ENCODE assay signal across 12 cellular contexts in the genomic region with DNA sequence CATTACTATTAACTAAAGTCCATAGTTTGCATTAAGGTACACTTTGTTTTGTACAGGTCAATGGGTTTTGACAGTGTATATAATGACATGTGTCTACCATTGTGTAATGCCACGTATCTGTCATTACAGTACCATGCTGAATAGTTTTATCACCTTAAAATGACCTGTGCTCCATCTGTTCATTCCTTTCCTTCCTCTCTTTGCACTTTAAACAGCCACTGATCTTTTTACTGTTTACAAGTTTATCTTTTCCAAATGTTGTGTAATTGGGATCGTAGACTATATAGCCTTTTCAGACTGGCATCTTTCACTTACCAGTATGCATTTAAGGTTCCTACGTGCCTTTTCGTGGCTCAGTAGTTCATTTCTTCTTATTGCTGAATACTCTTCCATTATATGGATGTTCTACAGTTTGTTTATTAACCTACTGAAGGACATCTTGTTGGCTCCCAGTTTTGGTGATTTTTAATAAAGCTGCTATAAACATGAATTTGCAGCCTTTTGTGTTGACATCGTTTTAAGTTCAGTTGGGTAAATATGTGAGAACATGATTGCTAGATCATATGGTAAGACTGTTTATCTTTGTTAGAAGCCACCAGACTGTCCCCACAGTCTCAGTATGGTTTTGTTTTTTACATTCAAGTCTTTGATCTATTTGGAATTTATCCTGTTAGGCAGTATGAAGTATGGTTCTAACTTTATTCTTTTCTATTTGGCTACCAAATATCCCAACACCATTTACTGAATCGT. TPM values are rescaled to one million over a fixed set of nuclear protein-coding genes. Genes with fewer than 3 reads are reported as not detected.
DNase-seq lines count a peak whose midpoint lies in the region; ATAC-seq and TF ChIP-seq lines count a peak whose summit lies in the region.
"Had no signal": no experiment of that assay in that cellular context is flagged by ENCODE, and none has a peak within 500 bp of the region (broad histone marks: within the 10 kb centered on the region; RNA-seq: fewer than 3 reads in every experiment).

No MANE protein-coding gene starts in this region.

- no peaks in the 10 kb centered on the region for H3K27me3 Mint-ChIP-seq in activated naive CD4-positive, alpha-beta T cell treated with anti-CD3 and anti-CD28 coated beads, Interleukin-2, amount 50 U/mL, for 24 hours
- H3K27me3 Mint-ChIP-seq in activated T-helper 17 cell treated with anti-CD3 and anti-CD28 coated beads, Interleukin-2, amount 50 U/mL, for 72 hours, result no peaks in the 10 kb centered on the region

- H3K4me1 ChIP-seq in vagina, result peaks cover 16% of the 10 kb centered on the region
- H3K4me1 ChIP-seq: BE2C had no signal

- H3K36me3 ChIP-seq in vagina, result no peaks in the 10 kb centered on the region
- H3K36me3 ChIP-seq: BE2C had no signal

- H3K4me3 Mint-ChIP-seq in activated naive CD4-positive, alpha-beta T cell treated with anti-CD3 and anti-CD28 coated beads, Interleukin-2, amount 50 U/mL, for 24 hours, result no peak overlapping the region
- H3K4me3 Mint-ChIP-seq in activated T-helper 17 cell treated with anti-CD3 and anti-CD28 coated beads, Interleukin-2, amount 50 U/mL, for 72 hours, result peak overlapping the region; percentile 71

- H3K36me3 Mint-ChIP-seq in activated naive CD4-positive, alpha-beta T cell treated with anti-CD3 and anti-CD28 coated beads, Interleukin-2, amount 50 U/mL, for 24 hours, result peaks cover 11% of the 10 kb centered on the region
- H3K36me3 Mint-ChIP-seq in activated T-helper 17 cell treated with anti-CD3 and anti-CD28 coated beads, Interleukin-2, amount 50 U/mL, for 72 hours (ENCODE audit: low read depth), result peaks cover 17% of the 10 kb centered on the region

- H3K4me1 Mint-ChIP-seq in activated naive CD4-positive, alpha-beta T cell treated with anti-CD3 and anti-CD28 coated beads, Interleukin-2, amount 50 U/mL, for 24 hours, result peaks cover 53% of the 10 kb centered on the region
- H3K4me1 Mint-ChIP-seq in activated T-helper 17 cell treated with anti-CD3 and anti-CD28 coated beads, Interleukin-2, amount 50 U/mL, for 72 hours, result peaks cover 38% of the 10 kb centered on the region

- H3K27me3 ChIP-seq in vagina, result no peaks in the 10 kb centered on the region
- H3K27me3 ChIP-seq: BE2C had no signal

- no peak for DNase-seq in activated naive CD4-positive, alpha-beta T cell treated with Interleukin-2 at 50 U/mL for 16 hours
- no peak for DNase-seq in vagina (ENCODE audit: extremely low spot score in 2 of 2)
- no peak for DNase-seq in NCI-H2029 treated with DMSO at 0.1 percent for 48 hours (lab: John Stamatoyannopoulos, UW)
- no peak for DNase-seq in LoVo (ENCODE audit: low spot score)
- no peak for DNase-seq in T1000 (lab: John Stamatoyannopoulos, UW)
- DNase-seq: BE2C; NCI-H1417 treated with DMSO at 0.1 percent for 48 hours; stimulated activated CD4-positive, alpha-beta T cell treated with anti-CD3 and anti-CD28 coated beads, Interleukin-15, amount 100 ng/mL, for 24 hours had no signal

- no peak overlapping the region for H3K4me3 ChIP-seq in vagina

- peak; percentile 41 for ATAC-seq in HG03064 (IDR thresholded peaks at IDR 0.05; ENCODE audit: low read depth, unreplicated experiment)
- peak; percentile 57 for ATAC-seq in activated T-helper 17 cell treated with anti-CD3 and anti-CD28 coated beads, Interleukin-2, amount 50 U/mL, for 72 hours (replicated peaks)
- ATAC-seq: Panc1 had no signal

- no peaks in the 10 kb centered on the region for H3K9me3 ChIP-seq in vagina
- H3K9me3 ChIP-seq: BE2C had no signal

- intact Hi-C loops in vagina (cut with DNase I), result no loop called here

- no peak for TF ChIP-seq POLR2A in vagina (IDR thresholded peaks at IDR 0.05)

- peak overlapping the region; percentile 92 for H3K27ac ChIP-seq in vagina

- TF ChIP-seq CTCF in vagina (IDR thresholded peaks at IDR 0.05), result no peak

- H3K9me3 Mint-ChIP-seq in activated naive CD4-positive, alpha-beta T cell treated with anti-CD3 and anti-CD28 coated beads, Interleukin-2, amount 50 U/mL, for 24 hours, result no peaks in the 10 kb centered on the region
- no peaks in the 10 kb centered on the region for H3K9me3 Mint-ChIP-seq in activated T-helper 17 cell treated with anti-CD3 and anti-CD28 coated beads, Interleukin-2, amount 50 U/mL, for 72 hours

- H3K27ac Mint-ChIP-seq in activated naive CD4-positive, alpha-beta T cell treated with anti-CD3 and anti-CD28 coated beads, Interleukin-2, amount 50 U/mL, for 24 hours, result peak overlapping the region; percentile 63
- H3K27ac Mint-ChIP-seq in activated T-helper 17 cell treated with anti-CD3 and anti-CD28 coated beads, Interleukin-2, amount 50 U/mL, for 72 hours, result peak overlapping the region; percentile 88

RNA-seq across cellular contexts. Expression of gene STAM, which starts 24.7 kb away (rescaled TPM):
- 10 to 100 TPM; 27.0 to 35.4 TPM for total RNA-seq in activated T-helper 17 cell treated with anti-CD3 and anti-CD28 coated beads, Interleukin-2, amount 50 U/mL, for 72 hours
- total RNA-seq in vagina, result 16.0 TPM

RNA-seq across cellular contexts. Expression of gene HACD1, which starts 51.4 kb away (rescaled TPM):
- 1 to 10 TPM; 1.6 to 3.5 TPM for total RNA-seq in activated T-helper 17 cell treated with anti-CD3 and anti-CD28 coated beads, Interleukin-2, amount 50 U/mL, for 72 hours
- total RNA-seq in vagina, result 6.4 TPM
